ENCODE assay signal across 8 cellular contexts in the genomic region with DNA sequence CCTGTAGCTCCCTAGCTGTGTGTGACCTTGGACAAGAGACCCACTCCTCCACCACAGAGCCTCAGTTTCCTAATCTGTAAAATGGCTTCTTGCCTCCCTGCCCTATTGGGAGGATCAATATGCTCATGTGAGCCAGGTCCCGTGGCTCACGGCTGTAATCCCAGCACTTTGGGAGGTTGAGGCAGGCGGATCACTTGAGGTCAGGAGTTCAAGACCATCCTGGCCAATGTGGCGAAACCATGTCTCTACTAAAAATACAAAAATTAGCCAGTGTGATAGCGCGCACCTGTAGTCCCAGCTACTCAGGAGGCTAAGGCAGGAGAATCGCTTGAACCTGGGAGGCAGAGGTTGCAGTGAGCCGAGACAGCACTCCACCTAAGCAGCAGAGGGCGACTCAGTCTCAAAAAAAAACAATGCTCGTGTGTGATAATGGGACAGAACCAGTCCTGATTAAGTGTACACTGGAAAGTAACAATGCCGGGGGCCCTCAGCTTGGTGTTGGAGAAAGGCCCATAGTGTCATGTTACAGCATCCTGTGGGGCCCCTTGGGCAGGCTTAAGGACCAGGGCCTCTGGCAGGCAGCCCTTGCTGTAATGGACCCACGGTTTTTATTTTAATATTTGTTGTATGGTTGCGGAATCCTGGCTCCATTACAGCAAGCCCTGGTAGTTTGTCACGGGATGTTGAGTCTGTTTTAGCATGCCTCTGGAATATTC. TPM values are rescaled to one million over a fixed set of nuclear protein-coding genes. Genes with fewer than 3 reads are reported as not detected.
DNase-seq lines count a peak whose midpoint lies in the region; ATAC-seq and TF ChIP-seq lines count a peak whose summit lies in the region.

No MANE protein-coding gene starts in this region.

- no peak overlapping the region for H2BK12ac ChIP-seq in neuronal stem cell (ENCODE audit: low read length)

- H3K14ac ChIP-seq in neuronal stem cell (ENCODE audit: low read length): peak overlapping the region; percentile 44

- WGBS in neuronal stem cell (ENCODE audit: extremely low coverage in 2 of 2, insufficient read length in 2 of 2, insufficient replicate concordance in 1 of 2), 2 donors: no CpG with 5 or more reads among the region's 14 CpGs

- no peaks in the 10 kb centered on the region for H3K27me3 ChIP-seq in neuronal stem cell (ENCODE audit: control insufficient read depth in 3 of 3, insufficient read depth in 3 of 3, low read depth in 1 of 3, low read length in 3 of 3)

- H2AK5ac ChIP-seq in neuronal stem cell (ENCODE audit: low read depth, low read length): peak overlapping the region; percentile 61

- H2BK5ac ChIP-seq in neuronal stem cell (ENCODE audit: low read length): no peak overlapping the region

- no peak overlapping the region for H3K18ac ChIP-seq in neuronal stem cell (ENCODE audit: low read length)

- peaks cover 0 to 2% of the 10 kb centered on the region in 2 donors for H3K9me3 ChIP-seq in neuronal stem cell (replicated peaks in 1 of 2; ENCODE audit: control insufficient read depth in 2 of 2, insufficient read depth in 1 of 2, low read depth in 1 of 2, low read length in 2 of 2)

- H3K36me3 ChIP-seq in neuronal stem cell (replicated peaks in 1 of 2; ENCODE audit: control insufficient read depth in 2 of 2, insufficient read depth in 2 of 2, low read length in 2 of 2): peaks cover 22% of the 10 kb centered on the region in 2 donors

- peak overlapping the region; percentile 99 for H4K8ac ChIP-seq in neuronal stem cell (ENCODE audit: low read depth, low read length)

- H3K79me1 ChIP-seq in neuronal stem cell (ENCODE audit: low read depth, low read length): peaks cover 4% of the 10 kb centered on the region

- H2AFZ ChIP-seq in neuronal stem cell (ENCODE audit: low read length): peak overlapping the region; percentile 86

- POLR2A ChIA-PET in activated CD4-positive, alpha-beta T cell treated with anti-CD3 and anti-CD28 coated beads, Interleukin-2, amount 10 ng/mL, durations not matched to agents 7 days and 5 days (lab: Charles Lee): interaction anchor here (1.2 kb wide), 1 partner anchor 14 kb away, joined by 3 read pairs; no protein-coding TSS in a partner anchor

- no peak overlapping the region for H3K4me3 Mint-ChIP-seq in activated CD4-positive, alpha-beta T cell treated with anti-CD3 and anti-CD28 coated beads, Interleukin-2, amount 10 ng/mL, durations not matched to agents 7 days and 5 days

- H3K27me3 Mint-ChIP-seq in activated CD4-positive, alpha-beta T cell treated with anti-CD3 and anti-CD28 coated beads, Interleukin-2, amount 10 ng/mL, durations not matched to agents 7 days and 5 days: no peaks in the 10 kb centered on the region

- no peaks in the 10 kb centered on the region for H3K9me3 Mint-ChIP-seq in activated CD4-positive, alpha-beta T cell treated with anti-CD3 and anti-CD28 coated beads, Interleukin-2, amount 10 ng/mL, durations not matched to agents 7 days and 5 days

- H4K91ac ChIP-seq in neuronal stem cell (ENCODE audit: low read depth, low read length, poor library complexity): no peak overlapping the region

- H3K4me2 ChIP-seq in neuronal stem cell (ENCODE audit: insufficient read depth, low read length, poor library complexity, severe bottlenecking): no peak overlapping the region

- H3K4me1 ChIP-seq in neuronal stem cell (ENCODE audit: control insufficient read depth in 2 of 2, insufficient read depth in 1 of 2, low read depth in 1 of 2, low read length in 2 of 2): peaks cover 4 to 14% of the 10 kb centered on the region in 2 donors

- H3K27ac ChIP-seq in neuronal stem cell (replicated peaks; ENCODE audit: low read length): no peak overlapping the region

- DNase-seq in AG10803 (ENCODE audit: low read depth) (peak; percentile 86), GOT3 (lab: John Stamatoyannopoulos, UW) (peak; percentile 22), NCI-H446 (lab: John Stamatoyannopoulos, UW) (peak; percentile 48 to 61), epithelial cell of proximal tubule (ENCODE audit: low read depth) (no peak), neuronal stem cell (ENCODE audit: low spot score) (no peak)
- peak; percentile 68 for DNase-seq in activated CD4-positive, alpha-beta T cell treated with anti-CD3 and anti-CD28 coated beads, Interleukin-2, amount 10 ng/mL, durations not matched to agents 7 days and 5 days

- H3K27ac Mint-ChIP-seq in activated CD4-positive, alpha-beta T cell treated with anti-CD3 and anti-CD28 coated beads, Interleukin-2, amount 10 ng/mL, durations not matched to agents 7 days and 5 days: peak overlapping the region; percentile 99

- H2BK120ac ChIP-seq in neuronal stem cell (ENCODE audit: low read depth, low read length): no peak overlapping the region

- CTCF ChIA-PET in activated CD4-positive, alpha-beta T cell treated with anti-CD3 and anti-CD28 coated beads, Interleukin-2, amount 10 ng/mL, durations not matched to agents 7 days and 5 days (lab: Charles Lee): interaction anchor here (0.5 to 2.0 kb wide), 14 partner anchors 12 to 223 kb away, joined by 3 to 8 read pairs (median 4); no protein-coding TSS in a partner anchor

- H3K23ac ChIP-seq in neuronal stem cell (ENCODE audit: low read depth, low read length, poor library complexity): no peak overlapping the region

- H3K9ac ChIP-seq in neuronal stem cell (ENCODE audit: low read depth, low read length, poor library complexity): no peak overlapping the region

- H3K4me3 ChIP-seq in AG10803 (ENCODE audit: low read length) (no peak overlapping the region), epithelial cell of proximal tubule (ENCODE audit: low read depth, low read length) (no peak overlapping the region), neuronal stem cell (ENCODE audit: low read length in 2 of 2) (no peak overlapping the region)

- no peak overlapping the region for H3K4ac ChIP-seq in neuronal stem cell (ENCODE audit: low read length)

- H2BK15ac ChIP-seq in neuronal stem cell (ENCODE audit: low read length): peak overlapping the region; percentile 73

- ATAC-seq in HG03457 (IDR thresholded peaks at IDR 0.05; ENCODE audit: unreplicated experiment): no peak
- no peak for ATAC-seq in HG03280 (IDR thresholded peaks at IDR 0.05; ENCODE audit: unreplicated experiment)

- H3K36me3 Mint-ChIP-seq in activated CD4-positive, alpha-beta T cell treated with anti-CD3 and anti-CD28 coated beads, Interleukin-2, amount 10 ng/mL, durations not matched to agents 7 days and 5 days (ENCODE audit: low read depth): peaks cover 27% of the 10 kb centered on the region

- TF ChIP-seq CTCF in AG10803 (conservative IDR thresholded peaks at IDR 0.05; ENCODE audit: low read length) (peak; percentile 71), epithelial cell of proximal tubule (conservative IDR thresholded peaks at IDR 0.05; ENCODE audit: low read depth, low read length) (peak; percentile 67)

- H3K4me1 Mint-ChIP-seq in activated CD4-positive, alpha-beta T cell treated with anti-CD3 and anti-CD28 coated beads, Interleukin-2, amount 10 ng/mL, durations not matched to agents 7 days and 5 days: peaks cover 47% of the 10 kb centered on the region

RNA-seq across cellular contexts. Expression of gene RPS11, which starts 6.8 kb away (rescaled TPM):
- total RNA-seq in activated CD4-positive, alpha-beta T cell treated with anti-CD3 and anti-CD28 coated beads, Interleukin-2, amount 10 ng/mL, durations not matched to agents 7 days and 5 days: 1,000 to 10,000 TPM; 1,996 to 2,084 TPM
- 3,600 and 5,144 TPM in 2 replicates for total RNA-seq in epithelial cell of proximal tubule
- polyA plus RNA-seq in neuronal stem cell (2013, experiment 1 of 2): 5,708 TPM
- 5,584 TPM for polyA plus RNA-seq in neuronal stem cell (2013, experiment 2 of 2)

RNA-seq across cellular contexts. Expression of gene FCGRT, which starts 9.4 kb away (rescaled TPM):
- total RNA-seq in activated CD4-positive, alpha-beta T cell treated with anti-CD3 and anti-CD28 coated beads, Interleukin-2, amount 10 ng/mL, durations not matched to agents 7 days and 5 days: 10 to 100 TPM; 25.0 to 27.4 TPM
- 34.2 and 79.3 TPM in 2 replicates for total RNA-seq in epithelial cell of proximal tubule
- 32.8 TPM for polyA plus RNA-seq in neuronal stem cell (2013, experiment 1 of 2)
- polyA plus RNA-seq in neuronal stem cell (2013, experiment 2 of 2): 29.3 TPM

RNA-seq across cellular contexts. Expression of gene RPL13A, which starts 15.6 kb away (rescaled TPM):
- 1,000 to 10,000 TPM; 2,327 to 2,349 TPM for total RNA-seq in activated CD4-positive, alpha-beta T cell treated with anti-CD3 and anti-CD28 coated beads, Interleukin-2, amount 10 ng/mL, durations not matched to agents 7 days and 5 days
- total RNA-seq in epithelial cell of proximal tubule: 3,343 and 3,374 TPM in 2 replicates
- 6,856 TPM for polyA plus RNA-seq in neuronal stem cell (2013, experiment 1 of 2)
- polyA plus RNA-seq in neuronal stem cell (2013, experiment 2 of 2): 6,819 TPM

RNA-seq across cellular contexts. Expression of gene RCN3, which starts 24.8 kb away (rescaled TPM):
- 1 to 10 TPM; 4.2 TPM for total RNA-seq in activated CD4-positive, alpha-beta T cell treated with anti-CD3 and anti-CD28 coated beads, Interleukin-2, amount 10 ng/mL, durations not matched to agents 7 days and 5 days
- total RNA-seq in epithelial cell of proximal tubule: 14.1 and 32.9 TPM in 2 replicates
- 6.8 TPM for polyA plus RNA-seq in neuronal stem cell (2013, experiment 1 of 2)
- 7.0 TPM for polyA plus RNA-seq in neuronal stem cell (2013, experiment 2 of 2)

RNA-seq across cellular contexts. Expression of gene FLT3LG, which starts 29.0 kb away (rescaled TPM):
- 100 to 1,000 TPM; 348 to 355 TPM for total RNA-seq in activated CD4-positive, alpha-beta T cell treated with anti-CD3 and anti-CD28 coated beads, Interleukin-2, amount 10 ng/mL, durations not matched to agents 7 days and 5 days
- 0.81 and 2.5 TPM in 2 replicates for total RNA-seq in epithelial cell of proximal tubule
- 2.0 TPM for polyA plus RNA-seq in neuronal stem cell (2013, experiment 1 of 2)
- 2.1 TPM for polyA plus RNA-seq in neuronal stem cell (2013, experiment 2 of 2)

Comparison
In these comparisons a context has a peak if more than half of its experiments do, and no peak if none do; other contexts are left out.
1. DNase-seq: peak in AG10803 (single experiment), GOT3 (single experiment), NCI-H446 (2 of 2) and activated CD4-positive, alpha-beta T cell treated with anti-CD3 and anti-CD28 coated beads, Interleukin-2, amount 10 ng/mL, durations not matched to agents 7 days and 5 days (single experiment); none in epithelial cell of proximal tubule (single experiment) and neuronal stem cell (single experiment).